In the genomic region with DNA sequence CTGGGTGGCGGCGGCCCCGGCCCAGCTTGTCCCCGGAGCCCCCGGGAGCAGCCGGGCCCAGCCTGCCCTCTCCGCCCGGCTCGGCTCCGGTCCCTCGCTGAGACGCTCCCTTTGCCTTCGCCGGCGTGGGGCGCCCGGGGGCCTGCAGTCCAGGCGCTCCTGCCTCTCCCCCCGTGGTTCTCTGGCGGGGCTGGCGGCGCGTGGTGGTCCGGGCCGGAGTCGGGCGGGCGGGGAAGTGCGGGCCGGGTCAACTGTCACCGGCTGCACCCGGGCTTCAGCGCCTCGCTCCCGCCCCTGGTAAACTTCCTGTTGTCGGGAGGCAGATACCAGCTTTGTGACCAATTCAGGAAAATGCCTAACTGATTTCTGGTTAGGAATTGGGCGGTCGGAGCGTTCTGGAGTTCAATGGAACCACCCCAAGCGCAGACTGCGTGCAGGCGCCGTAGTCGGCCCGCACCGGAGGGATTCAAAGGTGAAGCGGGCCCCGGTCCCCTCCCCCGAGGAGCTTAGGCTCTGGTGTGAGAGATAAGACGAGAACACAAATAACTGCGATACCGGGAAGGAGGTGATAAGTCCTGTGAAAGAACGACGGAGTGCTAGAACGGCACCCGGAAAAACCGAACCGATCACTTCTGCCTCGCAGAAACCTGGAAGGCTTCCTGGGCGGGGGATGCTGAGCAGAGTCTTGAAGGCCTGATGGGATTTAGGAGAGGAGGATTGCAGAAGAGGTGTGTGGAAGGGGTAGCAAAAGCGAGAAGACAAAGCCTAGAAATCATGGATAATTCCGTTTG, we compare ENCODE assay signal across 8 cellular contexts. TPM values are rescaled to one million over a fixed set of nuclear protein-coding genes. Genes with fewer than 3 reads are reported as not detected.
DNase-seq lines count a peak whose midpoint lies in the region; ATAC-seq and TF ChIP-seq lines count a peak whose summit lies in the region.

No MANE protein-coding gene starts in this region.

- no peaks in the 10 kb centered on the region for H3K27me3 Mint-ChIP-seq in activated naive CD8-positive, alpha-beta T cell treated with anti-CD3 and anti-CD28 coated beads, Interleukin-2, amount 50 U/mL, for 24 hours

- TF ChIP-seq RAD21 in SK-N-SH (IDR thresholded peaks at IDR 0.05; ENCODE audit: low read length): no peak

- no peak for TF ChIP-seq EP300 in SK-N-SH (IDR thresholded peaks at IDR 0.05; ENCODE audit: borderline replicate concordance in 1 of 2, low read depth in 1 of 2, low read length in 1 of 2)

- H3K4me1 ChIP-seq in SK-N-SH (ENCODE audit: control insufficient read depth in 1 of 2, insufficient read depth in 2 of 2, low read depth in 1 of 2, low read length in 1 of 2) (peaks cover 0 to 2% of the 10 kb centered on the region in 2 experiments; a peak in 2 of 4 replicates), left ventricle myocardium inferior (peaks cover 65% of the 10 kb centered on the region), psoas muscle (peaks cover 46% of the 10 kb centered on the region)

- peaks cover 13% of the 10 kb centered on the region for H3F3A ChIP-seq in SK-N-SH (replicated peaks; ENCODE audit: insufficient read depth)

- H3K4me1 Mint-ChIP-seq in activated naive CD8-positive, alpha-beta T cell treated with anti-CD3 and anti-CD28 coated beads, Interleukin-2, amount 50 U/mL, for 24 hours: peaks cover 53% of the 10 kb centered on the region

- peaks cover 49% of the 10 kb centered on the region for H4K20me1 ChIP-seq in SK-N-SH (ENCODE audit: insufficient read depth)

- ATAC-seq in HG03159 (IDR thresholded peaks at IDR 0.05; ENCODE audit: unreplicated experiment): peak; percentile 27
- ATAC-seq in activated naive CD8-positive, alpha-beta T cell treated with anti-CD3 and anti-CD28 coated beads, Interleukin-2, amount 50 U/mL, for 24 hours: peak; percentile 26
- peak; percentile 44 to 61 (median 57) for ATAC-seq in psoas muscle

- H3K36me3 Mint-ChIP-seq in activated naive CD8-positive, alpha-beta T cell treated with anti-CD3 and anti-CD28 coated beads, Interleukin-2, amount 50 U/mL, for 24 hours (ENCODE audit: low read depth): peaks cover 23% of the 10 kb centered on the region

- peak overlapping the region; percentile 95 for H3K4me3 Mint-ChIP-seq in activated naive CD8-positive, alpha-beta T cell treated with anti-CD3 and anti-CD28 coated beads, Interleukin-2, amount 50 U/mL, for 24 hours

- H3K9ac ChIP-seq in SK-N-SH: peak overlapping the region; percentile 80

- no peaks in the 10 kb centered on the region for H3K27me3 ChIP-seq in SK-N-SH (ENCODE audit: insufficient read depth)
- no peaks in the 10 kb centered on the region for H3K27me3 ChIP-seq in left ventricle myocardium inferior (ENCODE audit: low read depth)
- no peaks in the 10 kb centered on the region for H3K27me3 ChIP-seq in psoas muscle (ENCODE audit: insufficient read depth in 3 of 3, low read length in 2 of 3)

- DNase-seq in NK-92 treated with Interleukin-12 subunit alpha and Interleukin-12 subunit beta, amount 100 ng/mL, for 24 hours (lab: John Stamatoyannopoulos, UW): peak; percentile 36
- DNase-seq in NK-92 (lab: John Stamatoyannopoulos, UW; ENCODE audit: unreplicated experiment) (no peak), SK-N-SH (peak; percentile 76), left ventricle myocardium inferior (peak; percentile 34), psoas muscle (peak; percentile 34 to 64), NCI-H187 treated with DMSO at 0.1 percent for 48 hours (lab: John Stamatoyannopoulos, UW) (no peak)
- DNase-seq in activated naive CD8-positive, alpha-beta T cell treated with anti-CD3 and anti-CD28 coated beads, Interleukin-2, amount 50 U/mL, for 24 hours: peak; percentile 51

- H3K9me3 ChIP-seq in SK-N-SH: no peaks in the 10 kb centered on the region
- H3K9me3 ChIP-seq in left ventricle myocardium inferior (replicated peaks): no peaks in the 10 kb centered on the region
- no peaks in the 10 kb centered on the region for H3K9me3 ChIP-seq in psoas muscle

- H3K27ac Mint-ChIP-seq in activated naive CD8-positive, alpha-beta T cell treated with anti-CD3 and anti-CD28 coated beads, Interleukin-2, amount 50 U/mL, for 24 hours: peak overlapping the region; percentile 90

- TF ChIP-seq CTCF in SK-N-SH (IDR thresholded peaks at IDR 0.05): no peak
- TF ChIP-seq CTCF in left ventricle myocardium inferior (IDR thresholded peaks at IDR 0.05; ENCODE audit: borderline replicate concordance): no peak
- no peak for TF ChIP-seq CTCF in psoas muscle (IDR thresholded peaks at IDR 0.05)

- WGBS in SK-N-SH (ENCODE audit: low lambda C conversion rate): 1% methylated on average over 29 of the region's 62 CpGs
- WGBS in psoas muscle, 3 donors: 0 to 1% (median 1%) methylated on average over 55 to 62 of the region's 62 CpGs

- H3K9me3 Mint-ChIP-seq in activated naive CD8-positive, alpha-beta T cell treated with anti-CD3 and anti-CD28 coated beads, Interleukin-2, amount 50 U/mL, for 24 hours: no peaks in the 10 kb centered on the region

- H3K79me2 ChIP-seq in SK-N-SH (ENCODE audit: insufficient read depth): peaks cover 55% of the 10 kb centered on the region

- CTCF ChIA-PET in SK-N-SH (lab: Yijun Ruan, JAX): interaction anchor here (1.2 to 3.5 kb wide), 4 partner anchors 10 to 85 kb away, joined by 4 to 26 read pairs (median 7); no protein-coding TSS in a partner anchor

- peak overlapping the region; percentile 96 for H3K4me2 ChIP-seq in SK-N-SH

- H3K36me3 ChIP-seq in SK-N-SH (replicated peaks in 1 of 2; ENCODE audit: control insufficient read depth in 1 of 2, insufficient read depth in 2 of 2, low read length in 1 of 2) (peaks cover 0 to 5% of the 10 kb centered on the region in 2 experiments), left ventricle myocardium inferior (no peaks in the 10 kb centered on the region), psoas muscle (ENCODE audit: insufficient read depth in 1 of 2, low read depth in 1 of 2) (no peaks in the 10 kb centered on the region)

- intact Hi-C loops in left ventricle myocardium inferior (cut with micrococcal nuclease) (loop anchor here (5.0 kb wide), 1 partner anchor 84 kb away; no protein-coding TSS in a partner anchor), psoas muscle (cut with DNase I) (loop anchor here (2.0 to 5.0 kb wide), 4 partner anchors 36 to 1366 kb away; no protein-coding TSS in a partner anchor)

- POLR2A ChIA-PET in SK-N-SH (lab: Yijun Ruan, JAX): no interaction called here

- no peaks in the 10 kb centered on the region for H3K9me2 ChIP-seq in SK-N-SH

- peak overlapping the region; percentile 52; the same call in 1 of the 2 replicates for H2AFZ ChIP-seq in SK-N-SH (ENCODE audit: low read depth)

- peak overlapping the region; percentile 48 to 90 for H3K27ac ChIP-seq in SK-N-SH (ENCODE audit: low read depth in 2 of 2, low read length in 1 of 2)
- H3K27ac ChIP-seq in left ventricle myocardium inferior (replicated peaks): peak overlapping the region; percentile 95
- peak overlapping the region; percentile 97 for H3K27ac ChIP-seq in psoas muscle

- H3K4me3 ChIP-seq in SK-N-SH (ENCODE audit: low read depth in 2 of 2, low read length in 1 of 2): peak overlapping the region; percentile 76 to 86
- H3K4me3 ChIP-seq in left ventricle myocardium inferior: peak overlapping the region; percentile 98
- peak overlapping the region; percentile 88 for H3K4me3 ChIP-seq in psoas muscle

TF ChIP-seq in SK-N-SH, 30 proteins besides CTCF, POLR2A, EP300 and RAD21:
- TF ChIP-seq, protein P1, sequence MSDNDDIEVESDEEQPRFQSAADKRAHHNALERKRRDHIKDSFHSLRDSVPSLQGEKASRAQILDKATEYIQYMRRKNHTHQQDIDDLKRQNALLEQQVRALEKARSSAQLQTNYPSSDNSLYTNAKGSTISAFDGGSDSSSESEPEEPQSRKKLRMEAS (IDR thresholded peaks at IDR 0.05; ENCODE audit: low read depth): peak; percentile 19; the same call in 1 of the 2 replicates
- TF ChIP-seq MXI1 (IDR thresholded peaks at IDR 0.05; ENCODE audit: low read depth, low read length) (peak; percentile 23; the same call in 1 of the 2 replicates), YY1 (IDR thresholded peaks at IDR 0.05; ENCODE audit: low read depth) (0 out of 2 replicates have a peak, but pooled peaks have one; percentile 16), RCOR1 (IDR thresholded peaks at IDR 0.05; ENCODE audit: low read length) (no peak)

RNA-seq across cellular contexts. Expression of a gene that starts 0.9 kb away (rescaled TPM):
- 15.7 and 18.7 TPM in 2 replicates for polyA plus RNA-seq in SK-N-SH (2012; rRNA removed)
- 24.9 and 27.9 TPM in 2 replicates for polyA plus RNA-seq in SK-N-SH (2012; cell fraction: cytosol; rRNA removed)
- polyA plus RNA-seq in SK-N-SH (2012; cell fraction: nucleus; rRNA removed): 15.2 and 23.1 TPM in 2 replicates
- 92.2 TPM for total RNA-seq in left ventricle myocardium inferior
- 100 to 1,000 TPM; 107 to 139 (median 128) TPM for total RNA-seq in psoas muscle
- polyA plus RNA-seq in psoas muscle: 100 to 1,000 TPM in 1 of 3 donors, 10 to 100 TPM in 2; 36.0 to 166 (median 55.3) TPM

Comparison
In these comparisons a context has a peak if more than half of its experiments do, and no peak if none do; other contexts are left out.
1. DNase-seq: peak in NK-92 treated with Interleukin-12 subunit alpha and Interleukin-12 subunit beta, amount 100 ng/mL, for 24 hours (single experiment), SK-N-SH (single experiment), activated naive CD8-positive, alpha-beta T cell treated with anti-CD3 and anti-CD28 coated beads, Interleukin-2, amount 50 U/mL, for 24 hours (single experiment), left ventricle myocardium inferior (single experiment) and psoas muscle (2 of 2); none in NK-92 (single experiment) and NCI-H187 treated with DMSO at 0.1 percent for 48 hours (single experiment).
2. Peak in every context shown above with its lines, with median percentiles within 50 percentile points of each other: ATAC-seq, H3K27ac ChIP-seq and H3K4me3 ChIP-seq.